ENCODE assay signal across 11 cellular contexts in genomic region chr4:105194328-105195231, GRCh38. TPM values are rescaled to one million over a fixed set of nuclear protein-coding genes. Genes with fewer than 3 reads are reported as not detected.
A peak's percentile ranks its signal among the peaks of the same experiment; 100 is the strongest.
DNase-seq lines count a peak whose midpoint lies in the region; ATAC-seq and TF ChIP-seq lines count a peak whose summit lies in the region.
"Had no signal": no experiment of that assay in that cellular context is flagged by ENCODE, and none has a peak within 500 bp of the region (broad histone marks: within the 10 kb centered on the region; RNA-seq: fewer than 3 reads in every experiment).

No MANE protein-coding gene starts in this region.

- H3K9me3 ChIP-seq in IMR-90 (ENCODE audit: control insufficient read depth, insufficient read depth, low read length) = no peaks in the 10 kb centered on the region
- H3K9me3 ChIP-seq in mesenchymal stem cell (ENCODE audit: control insufficient read depth, low read length) = no peaks in the 10 kb centered on the region
- no peaks in the 10 kb centered on the region for H3K9me3 ChIP-seq in right cardiac atrium (ENCODE audit: control insufficient read depth, low read length)
- H3K9me3 ChIP-seq: right lobe of liver, vagina had no signal

- TF ChIP-seq CTCF in IMR-90 (conservative IDR thresholded peaks at IDR 0.05; ENCODE audit: low read depth, low read length) = no peak

- H3K4ac ChIP-seq in IMR-90 (ENCODE audit: low read depth, low read length) (no peak overlapping the region), mesenchymal stem cell (ENCODE audit: low read depth in 1 of 2, low read length in 2 of 2) (no peak overlapping the region)

- H3K18ac ChIP-seq in IMR-90 (ENCODE audit: low read depth, low read length) (peak overlapping the region; percentile 45; the same call in 1 of the 2 replicates), mesenchymal stem cell (ENCODE audit: low read depth in 1 of 2, low read length in 2 of 2) (no peak overlapping the region)

- H2BK120ac ChIP-seq in IMR-90 (ENCODE audit: low read depth, low read length) = no peak overlapping the region
- no peak overlapping the region for H2BK120ac ChIP-seq in mesenchymal stem cell (ENCODE audit: low read depth, low read length)

- H3K36me3 ChIP-seq in IMR-90 (ENCODE audit: control insufficient read depth, insufficient read depth, low read length) (peaks cover 5% of the 10 kb centered on the region), mesenchymal stem cell (ENCODE audit: control insufficient read depth in 1 of 2, insufficient read depth in 2 of 2, low read depth in 1 of 2, low read length in 2 of 2) (peaks cover 0 to 2% of the 10 kb centered on the region in 2 experiments), H7 (replicated peaks; ENCODE audit: control insufficient read depth, insufficient read depth, low read length) (no peaks in the 10 kb centered on the region)
- H3K36me3 ChIP-seq: right lobe of liver, vagina had no signal

- H3K23ac ChIP-seq in IMR-90 (ENCODE audit: low read depth, low read length) (no peak overlapping the region), mesenchymal stem cell (ENCODE audit: low read length in 2 of 2) (no peak overlapping the region)

- H4K5ac ChIP-seq in IMR-90 (ENCODE audit: low read depth, low read length) = peak overlapping the region; percentile 60; the same call in 1 of the 2 replicates

- H3K4me1 ChIP-seq in IMR-90 (ENCODE audit: control insufficient read depth, insufficient read depth, low read length) (peaks cover 8% of the 10 kb centered on the region), mesenchymal stem cell (ENCODE audit: control insufficient read depth, insufficient read depth, low read depth, low read length) (peaks cover 2% of the 10 kb centered on the region), right cardiac atrium (ENCODE audit: control insufficient read depth, insufficient read depth, low read length) (peaks cover 10% of the 10 kb centered on the region)

- peak overlapping the region; percentile 52; the same call in 1 of the 2 replicates for H3K56ac ChIP-seq in IMR-90 (ENCODE audit: extremely low read depth, insufficient read depth, low read length)

- H3K27ac ChIP-seq in IMR-90 (ENCODE audit: insufficient read depth, low read length) = peak overlapping the region; percentile 61; the same call in 1 of the 2 replicates
- H3K27ac ChIP-seq in mesenchymal stem cell (ENCODE audit: low read length, poor library complexity, severe bottlenecking) = no peak overlapping the region
- no peak overlapping the region for H3K27ac ChIP-seq in right cardiac atrium (ENCODE audit: low read length)
- H3K27ac ChIP-seq: right lobe of liver, vagina had no signal

- H2BK20ac ChIP-seq in IMR-90 (ENCODE audit: low read depth, low read length) = 0 out of 2 replicates have a peak overlapping the region, but pooled peaks have one; percentile 16

- no peak overlapping the region for H2BK12ac ChIP-seq in mesenchymal stem cell (ENCODE audit: low read length in 2 of 2)

- DNase-seq in IMR-90 = peak; percentile 79
- peak; percentile 62 for DNase-seq in mesenchymal stem cell
- DNase-seq in NCI-H1048 (lab: John Stamatoyannopoulos, UW) = no peak
- DNase-seq in right cardiac atrium = no peak
- DNase-seq in A172 (ENCODE audit: low spot score) = no peak
- DNase-seq in H7 = no peak
- DNase-seq: NCI-H510A treated with DMSO at 0.1 percent for 48 hours, right lobe of liver had no signal

- H4K8ac ChIP-seq in IMR-90 (ENCODE audit: low read depth in 2 of 2, low read length in 2 of 2) = no peak overlapping the region; a peak in 1 of 4 replicates
- no peak overlapping the region for H4K8ac ChIP-seq in mesenchymal stem cell (ENCODE audit: low read length)

- CTCF ChIA-PET in IMR-90 (lab: Yijun Ruan, JAX) = interaction anchor here (0.6 to 1.0 kb wide), 3 partner anchors 15 to 32 kb away, joined by 3 to 4 read pairs (median 3); no protein-coding TSS in a partner anchor

- H3K27me3 ChIP-seq in IMR-90 (ENCODE audit: control insufficient read depth, insufficient read depth, low read length) = no peaks in the 10 kb centered on the region
- H3K27me3 ChIP-seq in mesenchymal stem cell (ENCODE audit: control insufficient read depth in 1 of 2, insufficient read depth in 1 of 2, low read length in 2 of 2) = no peaks in the 10 kb centered on the region
- no peaks in the 10 kb centered on the region for H3K27me3 ChIP-seq in right cardiac atrium (ENCODE audit: control insufficient read depth, insufficient read depth)
- H3K27me3 ChIP-seq in H7 (ENCODE audit: control insufficient read depth, insufficient read depth, low read length) = no peaks in the 10 kb centered on the region
- H3K27me3 ChIP-seq: right lobe of liver, vagina had no signal

- no peak overlapping the region for H4K91ac ChIP-seq in IMR-90 (ENCODE audit: insufficient read depth, low read depth, low read length)
- H4K91ac ChIP-seq in mesenchymal stem cell (ENCODE audit: low read length) = no peak overlapping the region

- peaks cover 3% of the 10 kb centered on the region for H3K9me1 ChIP-seq in IMR-90 (ENCODE audit: insufficient read depth, low read length)

- H3K4me3 ChIP-seq in IMR-90 (ENCODE audit: insufficient read depth, low read depth, low read length) (no peak overlapping the region), mesenchymal stem cell (ENCODE audit: insufficient read depth in 1 of 2, low read depth in 1 of 2, low read length in 2 of 2) (no peak overlapping the region), right cardiac atrium (ENCODE audit: low read length) (no peak overlapping the region), H7 (ENCODE audit: insufficient read depth, low read depth, low read length) (no peak overlapping the region)
- H3K4me3 ChIP-seq: right lobe of liver, vagina had no signal

- no peak for TF ChIP-seq POLR2A in IMR-90 (IDR thresholded peaks at IDR 0.05; ENCODE audit: low read depth, low read length)

- intact Hi-C loops in IMR-90 (cut with micrococcal nuclease) = loop anchor here (5.0 kb wide), 2 partner anchors 47 to 278 kb away; partner anchors contain the start of genes PPA2 and TET2
- intact Hi-C loops in right cardiac atrium (cut with DNase I) = loop anchor here in 1 of 4 donors (10.0 kb wide), 1 partner anchor 50 kb away; the partner anchor contains the start of gene TET2

- H2AK5ac ChIP-seq in IMR-90 (ENCODE audit: low read depth, low read length) (no peak overlapping the region), mesenchymal stem cell (ENCODE audit: low read length, severe bottlenecking) (no peak overlapping the region)

- H3K14ac ChIP-seq in IMR-90 (replicated peaks; ENCODE audit: low read depth, low read length) (no peak overlapping the region), mesenchymal stem cell (ENCODE audit: low read length in 2 of 2) (no peak overlapping the region)

- peak overlapping the region; percentile 78 for H3K4me2 ChIP-seq in IMR-90 (ENCODE audit: low read depth, low read length)
- H3K4me2 ChIP-seq in mesenchymal stem cell (ENCODE audit: low read length, poor library complexity, severe bottlenecking) = no peak overlapping the region

- no peak overlapping the region for H3K9ac ChIP-seq in IMR-90 (ENCODE audit: low read depth, low read length)
- H3K9ac ChIP-seq in mesenchymal stem cell (ENCODE audit: low read length) = no peak overlapping the region

- H3K79me1 ChIP-seq in IMR-90 (ENCODE audit: low read depth in 1 of 2, low read length in 2 of 2) (peaks cover 17 to 34% of the 10 kb centered on the region in 2 experiments), mesenchymal stem cell (replicated peaks; ENCODE audit: low read length, poor library complexity, severe bottlenecking) (peaks cover 11% of the 10 kb centered on the region)

- no peak for TF ChIP-seq RAD21 in IMR-90 (IDR thresholded peaks at IDR 0.05; ENCODE audit: low read length)

- H4K20me1 ChIP-seq in IMR-90 (ENCODE audit: insufficient read depth, low read length) = no peaks in the 10 kb centered on the region

- H2AFZ ChIP-seq in IMR-90 (replicated peaks; ENCODE audit: low read length, poor library complexity) = no peak overlapping the region
- no peak overlapping the region for H2AFZ ChIP-seq in mesenchymal stem cell (ENCODE audit: low read depth, low read length)

- peak; percentile 87 for ATAC-seq in GM19035 (IDR thresholded peaks at IDR 0.05; ENCODE audit: unreplicated experiment)
- peak; percentile 82 for ATAC-seq in HG02571 (IDR thresholded peaks at IDR 0.05; ENCODE audit: unreplicated experiment)
- ATAC-seq in IMR-90 (ENCODE audit: low read depth) = peak; percentile 87
- ATAC-seq in right cardiac atrium = no peak
- ATAC-seq: right lobe of liver had no signal

- H2BK5ac ChIP-seq in IMR-90 (ENCODE audit: low read depth, low read length, poor library complexity, severe bottlenecking) (peak overlapping the region; percentile 93), mesenchymal stem cell (ENCODE audit: low read depth, low read length, poor library complexity, severe bottlenecking) (no peak overlapping the region)

- no TSS peak for BruUV-seq in IMR-90 (replicated peaks; lab: Mats Ljungman, UMichigan)

- no peak overlapping the region for H2BK15ac ChIP-seq in IMR-90 (ENCODE audit: low read depth, low read length)
- no peak overlapping the region for H2BK15ac ChIP-seq in mesenchymal stem cell (ENCODE audit: low read depth, poor library complexity, severe bottlenecking)

- dilution Hi-C loops in IMR-90 (cut with HindIII; ENCODE audit: low sequenced_read_pairs, unreplicated experiment) = no loop called here

- POLR2A ChIA-PET in IMR-90 (lab: Charles Lee; ENCODE audit: unreplicated experiment) = no interaction called here

- no peak overlapping the region for H2AK9ac ChIP-seq in IMR-90 (replicated peaks; ENCODE audit: low read depth, low read length, poor library complexity)

- in situ Hi-C loops in IMR-90 (cut with MboI; ENCODE audit: low sequenced_read_pairs) = no loop called here

TF ChIP-seq in IMR-90, 13 proteins besides CTCF, POLR2A, EP300 and RAD21:
- TF ChIP-seq ELK1 (IDR thresholded peaks at IDR 0.05; ENCODE audit: borderline replicate concordance, low read depth, low read length) = no peak
- 0 out of 2 replicates have a peak, but pooled peaks have one; percentile 32 for TF ChIP-seq FOS (IDR thresholded peaks at IDR 0.05; ENCODE audit: low read depth, low read length)
TF ChIP-seq in IMR-90: peak in this region for 1.

RNA-seq across cellular contexts. Expression of gene TET2, which starts 47.9 kb away (rescaled TPM):
- total RNA-seq in IMR-90 (2012; rRNA removed) (22.8 and 25.3 TPM in 2 replicates), right cardiac atrium (10 to 100 TPM; 19.7 to 24.0 (median 22.0) TPM)
- polyA plus RNA-seq in IMR-90 (2012; rRNA removed) (5.3 and 5.6 TPM in 2 replicates), right cardiac atrium (3.3 TPM)
- 1.2 and 1.3 TPM in 2 replicates for polyA plus RNA-seq in IMR-90 (2012; cell fraction: cytosol; rRNA removed)
- polyA plus RNA-seq in IMR-90 (2012; cell fraction: nucleus; rRNA removed; ENCODE audit: low replicate concordance) = 3.3 and 18.9 TPM in 2 replicates
- 4.8 TPM for polyA plus RNA-seq in mesenchymal stem cell (2013, experiment 1 of 2)
- polyA plus RNA-seq in mesenchymal stem cell (2013, experiment 2 of 2) = 4.6 TPM
- 8.4 and 9.2 TPM in 2 replicates for total RNA-seq in A172 (2014; rRNA removed; shearing (Covaris generic))
- 0.59 and 0.74 TPM in 2 replicates for total RNA-seq in H7 (2014; rRNA removed; shearing (Covaris generic))

Comparison
In these comparisons a context has a peak if more than half of its experiments do, and no peak if none do; other contexts are left out.
1. ATAC-seq: peak in GM19035 (single experiment), HG02571 (single experiment) and IMR-90 (single experiment); none in right cardiac atrium (0 of 2).
2. DNase-seq: peak in IMR-90 (single experiment) and mesenchymal stem cell (single experiment); none in NCI-H1048 (single experiment), right cardiac atrium (0 of 3), A172 (single experiment) and H7 (single experiment).